ENCODE assay signal across 1 cellular context in genomic region chr1:155219592-155220031, GRCh38.
TF ChIP-seq lines count a peak whose summit lies in the region.

No MANE protein-coding gene starts in this region.

TF ChIP-seq in HEK293, 187 proteins besides CTCF, POLR2A, EP300 and RAD21 (continued from another document):
- TF ChIP-seq ZNF518A (tag by site-specific recombination; conservative IDR thresholded peaks at IDR 0.05; ENCODE audit: low read depth), result 0 out of 2 replicates have a peak, but pooled peaks have one; percentile 14
- no peak for TF ChIP-seq ZFP3 (tag by site-specific recombination; IDR thresholded peaks at IDR 0.05; ENCODE audit: low read depth)
- no peak for TF ChIP-seq ZBTB8A (tag by site-specific recombination; IDR thresholded peaks at IDR 0.05)
- no peak for TF ChIP-seq ZNF639 (tag by site-specific recombination; IDR thresholded peaks at IDR 0.05)
- no peak for TF ChIP-seq ZNF473 (tag by site-specific recombination; IDR thresholded peaks at IDR 0.05)
- TF ChIP-seq ZNF585B (tag by site-specific recombination; IDR thresholded peaks at IDR 0.05), result no peak
